In genomic region chr20:31603822-31604566, GRCh38 we compare ENCODE assay signal across 1 cellular context.
TF ChIP-seq lines count a peak whose summit lies in the region.

No MANE protein-coding gene starts in this region.

TF ChIP-seq in HEK293, 187 proteins besides CTCF, POLR2A, EP300 and RAD21 (continued from another document and continues in another):
- no peak for TF ChIP-seq ZNF18 (tag by site-specific recombination; IDR thresholded peaks at IDR 0.05)
- TF ChIP-seq, protein P1, sequence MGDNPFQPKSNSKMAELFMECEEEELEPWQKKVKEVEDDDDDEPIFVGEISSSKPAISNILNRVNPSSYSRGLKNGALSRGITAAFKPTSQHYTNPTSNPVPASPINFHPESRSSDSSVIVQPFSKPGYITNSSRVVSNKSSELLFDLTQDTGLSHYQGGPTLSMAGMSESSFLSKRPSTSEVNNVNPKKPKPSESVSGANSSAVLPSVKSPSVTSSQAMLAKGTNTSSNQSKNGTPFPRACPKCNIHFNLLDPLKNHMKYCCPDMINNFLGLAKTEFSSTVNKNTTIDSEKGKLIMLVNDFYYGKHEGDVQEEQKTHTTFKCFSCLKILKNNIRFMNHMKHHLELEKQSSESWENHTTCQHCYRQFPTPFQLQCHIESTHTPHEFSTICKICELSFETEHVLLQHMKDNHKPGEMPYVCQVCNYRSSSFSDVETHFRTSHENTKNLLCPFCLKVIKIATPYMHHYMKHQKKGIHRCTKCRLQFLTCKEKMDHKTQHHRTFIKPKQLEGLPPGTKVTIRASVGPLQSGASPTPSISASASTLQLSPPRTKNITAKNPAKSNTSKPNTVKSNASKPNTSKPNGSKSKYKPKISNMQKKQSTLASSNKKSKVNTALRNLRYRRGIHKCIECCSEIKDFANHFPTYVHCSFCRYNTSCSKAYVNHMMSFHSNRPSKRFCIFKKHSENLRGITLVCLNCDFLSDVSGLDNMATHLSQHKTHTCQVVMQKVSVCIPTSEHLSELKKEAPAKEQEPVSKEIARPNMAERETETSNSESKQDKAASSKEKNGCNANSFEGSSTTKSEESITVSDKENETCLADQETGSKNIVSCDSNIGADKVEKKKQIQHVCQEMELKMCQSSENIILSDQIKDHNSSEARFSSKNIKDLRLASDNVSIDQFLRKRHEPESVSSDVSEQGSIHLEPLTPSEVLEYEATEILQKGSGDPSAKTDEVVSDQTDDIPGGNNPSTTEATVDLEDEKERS (tag by site-specific recombination; IDR thresholded peaks at IDR 0.05) = no peak
- TF ChIP-seq ZNF24 (tag by site-specific recombination; IDR thresholded peaks at IDR 0.05) = no peak
- TF ChIP-seq, protein P2, sequence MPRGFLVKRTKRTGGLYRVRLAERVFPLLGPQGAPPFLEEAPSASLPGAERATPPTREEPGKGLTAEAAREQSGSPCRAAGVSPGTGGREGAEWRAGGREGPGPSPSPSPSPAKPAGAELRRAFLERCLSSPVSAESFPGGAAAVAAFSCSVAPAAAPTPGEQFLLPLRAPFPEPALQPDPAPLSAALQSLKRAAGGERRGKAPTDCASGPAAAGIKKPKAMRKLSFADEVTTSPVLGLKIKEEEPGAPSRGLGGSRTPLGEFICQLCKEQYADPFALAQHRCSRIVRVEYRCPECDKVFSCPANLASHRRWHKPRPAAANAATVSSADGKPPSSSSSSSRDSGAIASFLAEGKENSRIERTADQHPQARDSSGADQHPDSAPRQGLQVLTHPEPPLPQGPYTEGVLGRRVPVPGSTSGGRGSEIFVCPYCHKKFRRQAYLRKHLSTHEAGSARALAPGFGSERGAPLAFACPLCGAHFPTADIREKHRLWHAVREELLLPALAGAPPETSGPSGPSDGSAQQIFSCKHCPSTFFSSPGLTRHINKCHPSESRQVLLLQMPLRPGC (tag by site-specific recombination; IDR thresholded peaks at IDR 0.05) = 0 out of 2 replicates have a peak, but pooled peaks have one; percentile 18
- no peak for TF ChIP-seq PRDM1 (tag by site-specific recombination; IDR thresholded peaks at IDR 0.05)
- no peak for TF ChIP-seq ZNF266 (tag by site-specific recombination; IDR thresholded peaks at IDR 0.05; ENCODE audit: low read depth)
- TF ChIP-seq ZBTB20 (tag by site-specific recombination; IDR thresholded peaks at IDR 0.05) = peak; percentile 60
- peak; percentile 79; the same call in 1 of the 2 replicates for TF ChIP-seq BCL11A (tag by site-specific recombination; IDR thresholded peaks at IDR 0.05; ENCODE audit: low read depth)
- TF ChIP-seq, protein P3, sequence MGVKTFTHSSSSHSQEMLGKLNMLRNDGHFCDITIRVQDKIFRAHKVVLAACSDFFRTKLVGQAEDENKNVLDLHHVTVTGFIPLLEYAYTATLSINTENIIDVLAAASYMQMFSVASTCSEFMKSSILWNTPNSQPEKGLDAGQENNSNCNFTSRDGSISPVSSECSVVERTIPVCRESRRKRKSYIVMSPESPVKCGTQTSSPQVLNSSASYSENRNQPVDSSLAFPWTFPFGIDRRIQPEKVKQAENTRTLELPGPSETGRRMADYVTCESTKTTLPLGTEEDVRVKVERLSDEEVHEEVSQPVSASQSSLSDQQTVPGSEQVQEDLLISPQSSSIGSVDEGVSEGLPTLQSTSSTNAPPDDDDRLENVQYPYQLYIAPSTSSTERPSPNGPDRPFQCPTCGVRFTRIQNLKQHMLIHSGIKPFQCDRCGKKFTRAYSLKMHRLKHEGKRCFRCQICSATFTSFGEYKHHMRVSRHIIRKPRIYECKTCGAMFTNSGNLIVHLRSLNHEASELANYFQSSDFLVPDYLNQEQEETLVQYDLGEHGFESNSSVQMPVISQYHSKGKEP (tag by site-specific recombination; IDR thresholded peaks at IDR 0.05) = no peak
- TF ChIP-seq PRDM4 (tag by site-specific recombination; IDR thresholded peaks at IDR 0.05) = no peak; the same call in 1 of the 2 replicates
- no peak for TF ChIP-seq ZSCAN30 (tag by site-specific recombination; IDR thresholded peaks at IDR 0.05)
- TF ChIP-seq ZNF140 (tag by site-specific recombination; IDR thresholded peaks at IDR 0.05) = no peak
- no peak for TF ChIP-seq GFI1B (tag by site-specific recombination; IDR thresholded peaks at IDR 0.05)
- TF ChIP-seq ZNF501 (tag by site-specific recombination; IDR thresholded peaks at IDR 0.05) = no peak
- TF ChIP-seq, protein P4, sequence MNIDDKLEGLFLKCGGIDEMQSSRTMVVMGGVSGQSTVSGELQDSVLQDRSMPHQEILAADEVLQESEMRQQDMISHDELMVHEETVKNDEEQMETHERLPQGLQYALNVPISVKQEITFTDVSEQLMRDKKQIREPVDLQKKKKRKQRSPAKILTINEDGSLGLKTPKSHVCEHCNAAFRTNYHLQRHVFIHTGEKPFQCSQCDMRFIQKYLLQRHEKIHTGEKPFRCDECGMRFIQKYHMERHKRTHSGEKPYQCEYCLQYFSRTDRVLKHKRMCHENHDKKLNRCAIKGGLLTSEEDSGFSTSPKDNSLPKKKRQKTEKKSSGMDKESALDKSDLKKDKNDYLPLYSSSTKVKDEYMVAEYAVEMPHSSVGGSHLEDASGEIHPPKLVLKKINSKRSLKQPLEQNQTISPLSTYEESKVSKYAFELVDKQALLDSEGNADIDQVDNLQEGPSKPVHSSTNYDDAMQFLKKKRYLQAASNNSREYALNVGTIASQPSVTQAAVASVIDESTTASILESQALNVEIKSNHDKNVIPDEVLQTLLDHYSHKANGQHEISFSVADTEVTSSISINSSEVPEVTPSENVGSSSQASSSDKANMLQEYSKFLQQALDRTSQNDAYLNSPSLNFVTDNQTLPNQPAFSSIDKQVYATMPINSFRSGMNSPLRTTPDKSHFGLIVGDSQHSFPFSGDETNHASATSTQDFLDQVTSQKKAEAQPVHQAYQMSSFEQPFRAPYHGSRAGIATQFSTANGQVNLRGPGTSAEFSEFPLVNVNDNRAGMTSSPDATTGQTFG (tag by site-specific recombination; IDR thresholded peaks at IDR 0.05; ENCODE audit: borderline replicate concordance) = no peak
- no peak for TF ChIP-seq ZNF660 (tag by site-specific recombination; IDR thresholded peaks at IDR 0.05)
- TF ChIP-seq ZNF184 (tag by site-specific recombination; IDR thresholded peaks at IDR 0.05) = no peak
- TF ChIP-seq ZNF544 (tag by site-specific recombination; IDR thresholded peaks at IDR 0.05) = no peak
- no peak for TF ChIP-seq ZNF561 (tag by site-specific recombination; IDR thresholded peaks at IDR 0.05; ENCODE audit: borderline replicate concordance)
- TF ChIP-seq KLF10 (tag by site-specific recombination; IDR thresholded peaks at IDR 0.05) = no peak; the same call in 1 of the 2 replicates
- peak; percentile 8; the same call in 1 of the 2 replicates for TF ChIP-seq ZBTB8A (tag by site-specific recombination; IDR thresholded peaks at IDR 0.05)
- TF ChIP-seq KLF17 (tag by site-specific recombination; IDR thresholded peaks at IDR 0.05) = peak; percentile 79; the same call in 1 of the 2 replicates
- TF ChIP-seq SCRT2 (tag by site-specific recombination; IDR thresholded peaks at IDR 0.05) = 0 out of 2 replicates have a peak, but pooled peaks have one; percentile 19
- TF ChIP-seq ZNF560 (tag by site-specific recombination; IDR thresholded peaks at IDR 0.05; ENCODE audit: borderline replicate concordance) = no peak
- TF ChIP-seq ZNF449 (tag by site-specific recombination; IDR thresholded peaks at IDR 0.05) = no peak
- TF ChIP-seq ZNF692 (tag by site-specific recombination; IDR thresholded peaks at IDR 0.05) = peak; percentile 56
- no peak for TF ChIP-seq ZNF248 (tag by site-specific recombination; IDR thresholded peaks at IDR 0.05)
- TF ChIP-seq ZNF555 (tag by site-specific recombination; conservative IDR thresholded peaks at IDR 0.05) = no peak
- no peak for TF ChIP-seq ZNF549 (tag by site-specific recombination; IDR thresholded peaks at IDR 0.05)
- TF ChIP-seq ZNF571 (tag by site-specific recombination; IDR thresholded peaks at IDR 0.05) = no peak
- no peak for TF ChIP-seq ZNF223 (tag by site-specific recombination; IDR thresholded peaks at IDR 0.05)
- TF ChIP-seq HOXD13 (CRISPR knock-in tag; IDR thresholded peaks at IDR 0.05; ENCODE audit: borderline replicate concordance) = 0 out of 2 replicates have a peak, but pooled peaks have one; percentile 63
- TF ChIP-seq KLF8 (tag by site-specific recombination; IDR thresholded peaks at IDR 0.05) = peak; percentile 57; the same call in 1 of the 2 replicates
- TF ChIP-seq, protein P5, sequence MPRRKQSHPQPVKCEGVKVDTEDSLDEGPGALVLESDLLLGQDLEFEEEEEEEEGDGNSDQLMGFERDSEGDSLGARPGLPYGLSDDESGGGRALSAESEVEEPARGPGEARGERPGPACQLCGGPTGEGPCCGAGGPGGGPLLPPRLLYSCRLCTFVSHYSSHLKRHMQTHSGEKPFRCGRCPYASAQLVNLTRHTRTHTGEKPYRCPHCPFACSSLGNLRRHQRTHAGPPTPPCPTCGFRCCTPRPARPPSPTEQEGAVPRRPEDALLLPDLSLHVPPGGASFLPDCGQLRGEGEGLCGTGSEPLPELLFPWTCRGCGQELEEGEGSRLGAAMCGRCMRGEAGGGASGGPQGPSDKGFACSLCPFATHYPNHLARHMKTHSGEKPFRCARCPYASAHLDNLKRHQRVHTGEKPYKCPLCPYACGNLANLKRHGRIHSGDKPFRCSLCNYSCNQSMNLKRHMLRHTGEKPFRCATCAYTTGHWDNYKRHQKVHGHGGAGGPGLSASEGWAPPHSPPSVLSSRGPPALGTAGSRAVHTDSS (tag by site-specific recombination; IDR thresholded peaks at IDR 0.05) = no peak
- TF ChIP-seq, protein P6, sequence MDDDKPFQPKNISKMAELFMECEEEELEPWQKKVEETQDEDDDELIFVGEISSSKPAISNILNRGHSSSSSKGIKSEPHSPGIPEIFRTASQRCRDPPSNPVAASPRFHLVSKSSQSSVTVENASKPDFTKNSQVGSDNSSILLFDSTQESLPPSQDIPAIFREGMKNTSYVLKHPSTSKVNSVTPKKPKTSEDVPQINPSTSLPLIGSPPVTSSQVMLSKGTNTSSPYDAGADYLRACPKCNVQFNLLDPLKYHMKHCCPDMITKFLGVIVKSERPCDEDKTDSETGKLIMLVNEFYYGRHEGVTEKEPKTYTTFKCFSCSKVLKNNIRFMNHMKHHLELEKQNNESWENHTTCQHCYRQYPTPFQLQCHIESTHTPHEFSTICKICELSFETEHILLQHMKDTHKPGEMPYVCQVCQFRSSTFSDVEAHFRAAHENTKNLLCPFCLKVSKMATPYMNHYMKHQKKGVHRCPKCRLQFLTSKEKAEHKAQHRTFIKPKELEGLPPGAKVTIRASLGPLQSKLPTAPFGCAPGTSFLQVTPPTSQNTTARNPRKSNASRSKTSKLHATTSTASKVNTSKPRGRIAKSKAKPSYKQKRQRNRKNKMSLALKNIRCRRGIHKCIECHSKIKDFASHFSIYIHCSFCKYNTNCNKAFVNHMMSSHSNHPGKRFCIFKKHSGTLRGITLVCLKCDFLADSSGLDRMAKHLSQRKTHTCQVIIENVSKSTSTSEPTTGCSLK (tag by site-specific recombination; IDR thresholded peaks at IDR 0.05) = no peak
- TF ChIP-seq ZNF473 (tag by site-specific recombination; IDR thresholded peaks at IDR 0.05) = no peak
